ENCODE assay signal across 9 cellular contexts in the genomic region with DNA sequence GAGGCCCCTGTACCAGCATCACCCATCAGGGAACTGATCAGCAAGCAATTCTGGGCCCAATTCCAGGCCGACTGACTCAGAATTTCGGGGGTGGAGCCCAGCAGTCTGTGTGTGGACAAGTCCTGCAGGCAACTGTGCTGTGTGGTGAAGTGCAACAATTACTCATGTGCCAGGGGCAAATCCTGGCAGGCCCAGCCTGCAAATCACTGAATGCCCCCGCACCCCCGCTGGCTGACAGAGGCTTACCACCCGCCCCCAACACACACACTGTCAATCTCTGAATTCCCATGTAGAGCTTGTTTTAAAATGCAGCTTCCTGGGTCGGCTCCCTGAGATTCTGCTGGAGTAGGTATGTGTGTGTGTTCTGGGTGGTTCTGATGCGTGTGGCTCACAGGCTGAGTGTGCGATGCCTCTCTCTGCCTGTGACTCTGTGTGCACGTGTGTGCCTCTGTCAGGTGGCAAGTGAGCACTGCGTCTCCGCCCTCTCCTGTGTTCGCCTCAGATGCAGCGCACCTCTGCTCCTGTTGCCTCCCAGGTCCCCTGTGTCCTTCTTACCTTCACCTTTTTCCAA. TPM values are rescaled to one million over a fixed set of nuclear protein-coding genes. Genes with fewer than 3 reads are reported as not detected.
DNase-seq lines count a peak whose midpoint lies in the region; ATAC-seq, FAIRE-seq and TF ChIP-seq lines count a peak whose summit lies in the region.
"Had no signal": no experiment of that assay in that cellular context is flagged by ENCODE, and none has a peak within 500 bp of the region (broad histone marks: within the 10 kb centered on the region; RNA-seq: fewer than 3 reads in every experiment).

No MANE protein-coding gene starts in this region.

- no peaks in the 10 kb centered on the region for H3K36me3 ChIP-seq in pancreas

- intact Hi-C loops in pancreas (cut with DNase I), result no loop called here

- TF ChIP-seq CTCF in epithelial cell of proximal tubule (conservative IDR thresholded peaks at IDR 0.05; ENCODE audit: low read depth, low read length), result no peak
- no peak for TF ChIP-seq CTCF in pancreas (IDR thresholded peaks at IDR 0.05)

- peaks cover 6 to 15% (median 8%) of the 10 kb centered on the region in 3 donors for H3K4me1 ChIP-seq in pancreas

- peak overlapping the region in 3 of 4 donors; percentile 29 to 46 (median 37) for H3K27ac ChIP-seq in pancreas

- H3K4me3 ChIP-seq in epithelial cell of proximal tubule (ENCODE audit: low read depth, low read length), result no peak overlapping the region
- no peak overlapping the region for H3K4me3 ChIP-seq in pancreas
- H3K4me3 ChIP-seq: GM23338 had no signal

- no peaks in the 10 kb centered on the region for H3K9me3 ChIP-seq in pancreas

- DNase-seq in Daoy (ENCODE audit: low read depth) (peak; percentile 93), NCI-H446 (lab: John Stamatoyannopoulos, UW) (peak; percentile 77 to 85), epithelial cell of proximal tubule (ENCODE audit: low read depth) (peak; percentile 69), pancreas (peak; percentile 86 to 95 (median 90)), NCI-H82 treated with DMSO at 0.1 percent for 48 hours (lab: John Stamatoyannopoulos, UW; ENCODE audit: unreplicated experiment) (no peak), NCI-H146 (lab: John Stamatoyannopoulos, UW) (no peak)

- no peaks in the 10 kb centered on the region for H3K27me3 ChIP-seq in pancreas

- WGBS in pancreas, 2 donors, result 32 to 35% methylated on average over 13 of the region's 13 CpGs

- peak; percentile 70 to 80 (median 73) for ATAC-seq in pancreas
- no peak for ATAC-seq in GM18868 (IDR thresholded peaks at IDR 0.05; ENCODE audit: unreplicated experiment)
- no peak for ATAC-seq in HG02970 (IDR thresholded peaks at IDR 0.05; ENCODE audit: low FRiP score, unreplicated experiment)
- ATAC-seq: GM23338 had no signal

- FAIRE-seq in pancreas (lab: Jason Lieb, UNC), result no peak

RNA-seq across cellular contexts. Expression of gene SSR1, which starts 45.4 kb away (rescaled TPM):
- 154 and 200 TPM in 2 replicates for total RNA-seq in Daoy (2014; rRNA removed; shearing (Covaris generic))
- total RNA-seq in epithelial cell of proximal tubule (41.9 and 64.7 TPM in 2 replicates), pancreas (100 to 1,000 TPM in 3 of 6 donors, 10 to 100 TPM in 3; 64.3 to 138 (median 109) TPM)
- 10 to 100 TPM; 11.5 to 37.0 TPM for polyA plus RNA-seq in pancreas

Comparison
In these comparisons a context has a peak if more than half of its experiments do, and no peak if none do; other contexts are left out.
1. DNase-seq: peak in Daoy (single experiment), NCI-H446 (2 of 2), epithelial cell of proximal tubule (single experiment) and pancreas (6 of 6); none in NCI-H82 treated with DMSO at 0.1 percent for 48 hours (single experiment) and NCI-H146 (single experiment).
2. ATAC-seq: peak in pancreas (4 of 4); none in GM18868 (single experiment) and HG02970 (single experiment).